Comparison of ENCODE assay signal across 2 cellular contexts in genomic region chr7:76048668-76048988, GRCh38.
TF ChIP-seq lines count a peak whose summit lies in the region.

No MANE protein-coding gene starts in this region.

TF ChIP-seq in K562, 482 proteins besides CTCF, POLR2A, EP300 and RAD21:
- TF ChIP-seq YY1 (IDR thresholded peaks at IDR 0.05; ENCODE audit: borderline replicate concordance in 1 of 3, control insufficient read depth in 1 of 3, extremely low read depth in 1 of 3, insufficient read depth in 3 of 3, insufficient read length in 1 of 3, insufficient replicate concordance in 2 of 3, low read depth in 1 of 3, low read length in 2 of 3) (peak in 1 of 3 experiments; percentile 39), MEF2A (IDR thresholded peaks at IDR 0.05; ENCODE audit: control insufficient read depth, low read depth, low read length) (peak; percentile 94), ZFP36 (IDR thresholded peaks at IDR 0.05; ENCODE audit: low read depth, low read length, partially characterized antibody) (peak; percentile 15), SIN3A (IDR thresholded peaks at IDR 0.05; ENCODE audit: borderline replicate concordance in 2 of 2, control insufficient read depth in 1 of 2, low read depth in 2 of 2, low read length in 2 of 2) (peak in 1 of 2 experiments; percentile 8; a peak in 1 of 4 replicates), ZNF740 (CRISPR knock-in tag; IDR thresholded peaks at IDR 0.05) (no peak), ZNF740 (tag; IDR thresholded peaks at IDR 0.05) (0 out of 4 replicates have a peak, but pooled peaks of 1 of the 2 experiments have one; percentile 24), CCNT2 (IDR thresholded peaks at IDR 0.05; ENCODE audit: borderline replicate concordance, extremely low read depth, insufficient read length, low read depth, low read length) (no peak), MAFG (tag; conservative IDR thresholded peaks at IDR 0.05) (no peak), SPI1 (IDR thresholded peaks at IDR 0.05; ENCODE audit: borderline replicate concordance, low read depth, low read length) (0 out of 2 replicates have a peak, but pooled peaks have one; percentile 34)
TF ChIP-seq in K562: peak in this region for 6.

TF ChIP-seq in HepG2, 621 proteins besides CTCF, POLR2A, EP300 and RAD21:
- TF ChIP-seq ZNF414 (CRISPR knock-in tag; IDR thresholded peaks at IDR 0.05) (no peak), MTERF4 (CRISPR knock-in tag; IDR thresholded peaks at IDR 0.05) (no peak), ZNF7 (CRISPR knock-in tag; IDR thresholded peaks at IDR 0.05) (peak; percentile 80), STAG1 (CRISPR knock-in tag; IDR thresholded peaks at IDR 0.05) (no peak)
